9 cellular contexts compared by ENCODE assay signal in genomic region chr2:241540391-241540765, GRCh38. TPM values are rescaled to one million over a fixed set of nuclear protein-coding genes. Genes with fewer than 3 reads are reported as not detected.
DNase-seq lines count a peak whose midpoint lies in the region; ATAC-seq and TF ChIP-seq lines count a peak whose summit lies in the region.
"Had no signal": no experiment of that assay in that cellular context is flagged by ENCODE, and none has a peak within 500 bp of the region (broad histone marks: within the 10 kb centered on the region; RNA-seq: fewer than 3 reads in every experiment).

No MANE protein-coding gene starts in this region.

- no peak for TF ChIP-seq CTCF in RWPE1 (conservative IDR thresholded peaks at IDR 0.05; ENCODE audit: low read depth)
- no peak for TF ChIP-seq CTCF in retinal pigment epithelial cell (conservative IDR thresholded peaks at IDR 0.05; ENCODE audit: low read depth, low read length)
- no peak for TF ChIP-seq CTCF in SK-N-SH (IDR thresholded peaks at IDR 0.05)

- H3K4me1 ChIP-seq in SK-N-SH (ENCODE audit: control insufficient read depth in 1 of 2, insufficient read depth in 2 of 2, low read depth in 1 of 2, low read length in 1 of 2), result peaks cover 0 to 8% of the 10 kb centered on the region in 2 experiments; a peak in 1 of 4 replicates

- no peaks in the 10 kb centered on the region for H3K79me2 ChIP-seq in SK-N-SH (ENCODE audit: insufficient read depth)

- DNase-seq in Daoy (ENCODE audit: low read depth), result peak; percentile 44
- peak; percentile 29 for DNase-seq in RWPE1 (ENCODE audit: low spot score)
- peak; percentile 59 for DNase-seq in glomerular visceral epithelial cell (ENCODE audit: extremely low spot score)
- DNase-seq in retinal pigment epithelial cell (ENCODE audit: low read depth), result no peak
- no peak for DNase-seq in stimulated activated CD4-positive, alpha-beta T cell treated with anti-CD3 and anti-CD28 coated beads, Interleukin-4, amount 100 ng/mL, for 24 hours
- DNase-seq in SK-N-SH, result no peak
- no peak for DNase-seq in 8988T

- no peaks in the 10 kb centered on the region for H3K36me3 ChIP-seq in SK-N-SH (replicated peaks in 1 of 2; ENCODE audit: control insufficient read depth in 1 of 2, insufficient read depth in 2 of 2, low read length in 1 of 2)

- H3K27ac ChIP-seq in RWPE1 (peak overlapping the region; percentile 69), SK-N-SH (ENCODE audit: low read depth in 2 of 2, low read length in 1 of 2) (no peak overlapping the region)

- CTCF ChIA-PET in RWPE1 (lab: Yijun Ruan, JAX), result no interaction called here
- CTCF ChIA-PET in SK-N-SH (lab: Yijun Ruan, JAX), result interaction anchor here (1.0 kb wide), 1 partner anchor 119 kb away, joined by 4 read pairs; no protein-coding TSS in a partner anchor

- TF ChIP-seq RAD21 in SK-N-SH (IDR thresholded peaks at IDR 0.05; ENCODE audit: low read length), result no peak

- H3K9me2 ChIP-seq in SK-N-SH, result no peaks in the 10 kb centered on the region

- H3K9me3 ChIP-seq in SK-N-SH, result no peaks in the 10 kb centered on the region

- H3K4me2 ChIP-seq in SK-N-SH, result no peak overlapping the region

- H4K20me1 ChIP-seq in SK-N-SH (ENCODE audit: insufficient read depth), result no peaks in the 10 kb centered on the region

- H3K4me3 ChIP-seq in retinal pigment epithelial cell (ENCODE audit: low read length) (peak overlapping the region; percentile 42), SK-N-SH (ENCODE audit: low read depth in 2 of 2, low read length in 1 of 2) (no peak overlapping the region)
- H3K4me3 ChIP-seq: GM12878 had no signal

- peaks cover 6% of the 10 kb centered on the region for H3F3A ChIP-seq in SK-N-SH (replicated peaks; ENCODE audit: insufficient read depth)

- peaks cover 18% of the 10 kb centered on the region; the same call in 1 of the 2 replicates for H3K27me3 ChIP-seq in SK-N-SH (ENCODE audit: insufficient read depth)

- POLR2A ChIA-PET in RWPE1 (lab: Yijun Ruan, JAX; ENCODE audit: low non-redundant PET), result no interaction called here
- POLR2A ChIA-PET in SK-N-SH (lab: Yijun Ruan, JAX), result no interaction called here

- no peak overlapping the region for H2AFZ ChIP-seq in SK-N-SH (ENCODE audit: low read depth)

- TF ChIP-seq EP300 in SK-N-SH (IDR thresholded peaks at IDR 0.05; ENCODE audit: borderline replicate concordance in 1 of 2, low read depth in 1 of 2, low read length in 1 of 2), result no peak

- 75% methylated on average over 6 of the region's 10 CpGs for WGBS in SK-N-SH (ENCODE audit: low lambda C conversion rate)

- ATAC-seq in HG03039 (IDR thresholded peaks at IDR 0.05; ENCODE audit: unreplicated experiment), result no peak

- H3K9ac ChIP-seq in SK-N-SH, result no peak overlapping the region

TF ChIP-seq in SK-N-SH, 30 proteins besides CTCF, POLR2A, EP300 and RAD21:
- no peak for TF ChIP-seq USF1 (IDR thresholded peaks at IDR 0.05; ENCODE audit: borderline replicate concordance, low read depth)
- no peak for TF ChIP-seq EZH2phosphoT487 (IDR thresholded peaks at IDR 0.05; ENCODE audit: borderline replicate concordance, low read depth)
- no peak for TF ChIP-seq USF2 (IDR thresholded peaks at IDR 0.05; ENCODE audit: borderline replicate concordance, low read depth, low read length)
- TF ChIP-seq YY1 (IDR thresholded peaks at IDR 0.05; ENCODE audit: low read depth), result no peak
- no peak for TF ChIP-seq TCF12 (IDR thresholded peaks at IDR 0.05)
- no peak for TF ChIP-seq SIN3A (IDR thresholded peaks at IDR 0.05; ENCODE audit: borderline replicate concordance, low read depth, low read length)
- TF ChIP-seq CHD2 (IDR thresholded peaks at IDR 0.05; ENCODE audit: low read length, partially characterized antibody), result no peak
- no peak for TF ChIP-seq MXI1 (IDR thresholded peaks at IDR 0.05; ENCODE audit: low read depth, low read length)
- TF ChIP-seq TAF1 (IDR thresholded peaks at IDR 0.05; ENCODE audit: borderline replicate concordance, low read depth, low read length), result no peak
- TF ChIP-seq JUND (IDR thresholded peaks at IDR 0.05), result no peak
- no peak for TF ChIP-seq REST (IDR thresholded peaks at IDR 0.05; ENCODE audit: low read depth, low read length)
- TF ChIP-seq ZBTB33 (IDR thresholded peaks at IDR 0.05; ENCODE audit: borderline replicate concordance, low read depth), result no peak
- no peak for TF ChIP-seq ELF1 (IDR thresholded peaks at IDR 0.05)

RNA-seq across cellular contexts. Expression of gene BOK, which starts 18.2 kb away (rescaled TPM):
- 3.3 and 4.6 TPM in 2 replicates for total RNA-seq in Daoy (2014; rRNA removed; shearing (Covaris generic))
- polyA plus RNA-seq in SK-N-SH (2012; rRNA removed), result 1.7 and 1.9 TPM in 2 replicates
- 0.62 and 1.3 TPM in 2 replicates for polyA plus RNA-seq in SK-N-SH (2012; cell fraction: cytosol; rRNA removed)
- 2.8 and 3.1 TPM in 2 replicates for polyA plus RNA-seq in SK-N-SH (2012; cell fraction: nucleus; rRNA removed)

RNA-seq across cellular contexts. Expression of gene STK25, which starts 32.0 kb away (rescaled TPM):
- total RNA-seq in Daoy (2014; rRNA removed; shearing (Covaris generic)), result 118 and 127 TPM in 2 replicates
- polyA plus RNA-seq in SK-N-SH (2012; rRNA removed), result 236 and 268 TPM in 2 replicates
- polyA plus RNA-seq in SK-N-SH (2012; cell fraction: cytosol; rRNA removed), result 94.5 and 143 TPM in 2 replicates
- polyA plus RNA-seq in SK-N-SH (2012; cell fraction: nucleus; rRNA removed), result 855 and 923 TPM in 2 replicates

Comparison
In these comparisons a context has a peak if more than half of its experiments do, and no peak if none do; other contexts are left out.
1. DNase-seq: peak in Daoy (single experiment), RWPE1 (single experiment) and glomerular visceral epithelial cell (single experiment); none in retinal pigment epithelial cell (single experiment), stimulated activated CD4-positive, alpha-beta T cell treated with anti-CD3 and anti-CD28 coated beads, Interleukin-4, amount 100 ng/mL, for 24 hours (single experiment), SK-N-SH (single experiment) and 8988T (single experiment).